In genomic region chr4:108498925-108499324, GRCh38 we compare ENCODE assay signal across 27 cellular contexts.
"Had no signal": no experiment of that assay in that cellular context is flagged by ENCODE, and none has a peak within 500 bp of the region (broad histone marks: within the 10 kb centered on the region; RNA-seq: fewer than 3 reads in every experiment).

No MANE protein-coding gene starts in this region.

- H3K27ac ChIP-seq: stomach, suprapubic skin, testis, thoracic aorta, thyroid gland, tibial artery, tibial nerve, transverse colon, upper lobe of left lung, upper lobe of right lung, uterus, vagina had no signal

- H3K36me3 ChIP-seq: stomach, suprapubic skin, thoracic aorta, thyroid gland, tibial artery, tibial nerve, transverse colon, upper lobe of left lung, upper lobe of right lung, uterus, vagina had no signal

- FAIRE-seq: urothelium cell line had no signal

- DNase-seq: stimulated activated CD4-positive, alpha-beta T cell treated with anti-CD3 and anti-CD28 coated beads, Interleukin-2, amount 100 ng/mL, for 48 hours; stimulated activated CD4-positive, alpha-beta T cell treated with anti-CD3 and anti-CD28 coated beads, Interleukin-4, amount 100 ng/mL, for 1 hour; stimulated activated CD4-positive, alpha-beta T cell treated with anti-CD3 and anti-CD28 coated beads, Interleukin-4, amount 100 ng/mL, for 24 hours; stimulated activated CD4-positive, alpha-beta T cell treated with anti-CD3 and anti-CD28 coated beads, Interleukin-4, amount 100 ng/mL, for 4 hours; stimulated activated CD8-positive, alpha-beta memory T cell treated with anti-CD3 and anti-CD28 coated beads, Interleukin-4, amount 100 ng/mL, for 48 hours; stimulated activated naive B cell treated with anti-CD40 and anti-IgM and Interleukin-4, amounts not matched to agents 10 μg/mL and 1 μg/mL and 100 μg/mL, for 72 hours; stimulated activated naive CD4-positive, alpha-beta T cell; stimulated activated naive CD4-positive, alpha-beta T cell treated with Interleukin-2 at 50 U/mL for 16 hours; stimulated activated naive CD8-positive, alpha-beta T cell treated with anti-CD3 and anti-CD28 coated beads, Interleukin-15, amount 100 ng/mL, for 72 hours; stimulated activated naive CD8-positive, alpha-beta T cell treated with anti-CD3 and anti-CD28 coated beads, Interleukin-15, Interleukin-2, amounts not matched to agents 100 U/mL and 50 U/mL, for 24 hours; stomach; substantia nigra; testis; thyroid gland; tibial artery; transverse colon; trophoblast cell; upper lobe of left lung; upper lobe of right lung; uterus had no signal

- H3K4me3 ChIP-seq: stomach, suprapubic skin, testis, thoracic aorta, thyroid gland, tibial artery, tibial nerve, transverse colon, upper lobe of left lung, upper lobe of right lung, uterus, vagina had no signal

- ATAC-seq: stimulated activated effector memory CD8-positive, alpha-beta T cell treated with anti-CD3 and anti-CD28 coated beads, Interleukin-12 subunit alpha, Interleukin-12 subunit beta, amount 100 ng/mL, for 72 hours; stimulated activated memory B cell treated with anti-CD40 and anti-IgM and Interleukin-4, amounts not matched to agents 10 μg/mL and 1 μg/mL and 100 μg/mL, for 72 hours; stimulated activated naive B cell treated with anti-CD40 and anti-IgM and Interleukin-4, amounts not matched to agents 10 μg/mL and 1 μg/mL and 100 μg/mL, for 72 hours; stimulated activated naive CD8-positive, alpha-beta T cell treated with anti-CD3 and anti-CD28 coated beads, Interleukin-15, amount 100 ng/mL, for 72 hours; stimulated activated naive CD8-positive, alpha-beta T cell treated with anti-CD3 and anti-CD28 coated beads, Interleukin-15, Interleukin-2, amounts not matched to agents 100 U/mL and 50 U/mL, for 24 hours; upper lobe of right lung had no signal

- H3K9me3 ChIP-seq: testis, thyroid gland, vagina had no signal

- H3K27me3 ChIP-seq: stomach, suprapubic skin, testis, thyroid gland, tibial artery, tibial nerve, transverse colon, upper lobe of left lung, upper lobe of right lung, uterus, vagina had no signal

- H3K4me1 ChIP-seq: stomach, suprapubic skin, testis, thyroid gland, tibial artery, tibial nerve, transverse colon, upper lobe of left lung, upper lobe of right lung, uterus, vagina had no signal
